ENCODE assay signal across 23 cellular contexts in the genomic region with DNA sequence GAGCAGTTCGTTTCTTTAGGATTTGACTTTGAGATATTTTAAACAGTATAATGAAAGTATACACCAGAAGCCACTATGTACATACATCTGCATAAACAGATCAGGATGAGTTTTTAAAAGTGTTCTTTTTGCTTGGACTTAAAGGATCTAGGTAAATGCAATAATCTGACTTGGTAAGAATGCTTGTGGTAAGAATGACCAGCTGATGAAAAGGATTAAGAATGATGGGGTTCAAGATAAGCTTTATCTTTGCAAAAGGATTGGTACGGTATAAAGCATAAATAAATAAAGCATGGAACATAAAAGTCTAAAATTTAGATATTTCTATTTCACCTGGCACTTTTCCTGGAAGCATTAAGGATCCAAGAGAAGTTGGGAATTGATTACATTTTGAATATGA. TPM values are rescaled to one million over a fixed set of nuclear protein-coding genes. Genes with fewer than 3 reads are reported as not detected.
DNase-seq lines count a peak whose midpoint lies in the region; ATAC-seq and TF ChIP-seq lines count a peak whose summit lies in the region.
"Had no signal": no experiment of that assay in that cellular context is flagged by ENCODE, and none has a peak within 500 bp of the region (broad histone marks: within the 10 kb centered on the region; RNA-seq: fewer than 3 reads in every experiment).

No MANE protein-coding gene starts in this region.

- H3K27ac Mint-ChIP-seq in osteocyte (ENCODE audit: unreplicated experiment), result peak overlapping the region; percentile 86
- H3K27ac Mint-ChIP-seq: activated naive CD4-positive, alpha-beta T cell treated with anti-CD3 and anti-CD28 coated beads for 36 hours; CD14-positive monocyte; natural killer cell; WTC11 had no signal

- H3K27me3 Mint-ChIP-seq in osteocyte (ENCODE audit: unreplicated experiment), result no peaks in the 10 kb centered on the region

- peaks cover 22% of the 10 kb centered on the region for H3K4me1 ChIP-seq in RWPE2 (ENCODE audit: insufficient read depth, poor library complexity, severe bottlenecking)
- H3K4me1 ChIP-seq: right atrium auricular region, testis, uterus had no signal

- H3K4me3 Mint-ChIP-seq in osteocyte (ENCODE audit: unreplicated experiment), result no peak overlapping the region
- H3K4me3 Mint-ChIP-seq: activated naive CD4-positive, alpha-beta T cell treated with anti-CD3 and anti-CD28 coated beads for 36 hours; CD14-positive monocyte; mesothelial cell of epicardium; natural killer cell; WTC11 had no signal

- ATAC-seq in RWPE2 (ENCODE audit: low read depth) (no peak), HG02981 (IDR thresholded peaks at IDR 0.05; ENCODE audit: unreplicated experiment) (no peak), GM21619 (IDR thresholded peaks at IDR 0.05; ENCODE audit: unreplicated experiment) (no peak)
- ATAC-seq: natural killer cell, WTC11 had no signal

- H3K27ac ChIP-seq in RWPE2 (ENCODE audit: poor library complexity, severe bottlenecking), result peak overlapping the region; percentile 59
- H3K27ac ChIP-seq in epithelial cell of prostate, result peak overlapping the region; percentile 76
- H3K27ac ChIP-seq: dorsolateral prefrontal cortex, right atrium auricular region, testis, uterus had no signal

- TF ChIP-seq CTCF in RWPE2 (IDR thresholded peaks at IDR 0.05; ENCODE audit: poor library complexity, severe bottlenecking), result no peak
- TF ChIP-seq CTCF in osteocyte (IDR thresholded peaks at IDR 0.05), result no peak

- peaks cover 38% of the 10 kb centered on the region for H3K4me1 Mint-ChIP-seq in osteocyte (ENCODE audit: unreplicated experiment)
- H3K4me1 Mint-ChIP-seq: natural killer cell had no signal

- H3K27me3 ChIP-seq in RWPE2 (ENCODE audit: insufficient read depth, poor library complexity, severe bottlenecking), result no peaks in the 10 kb centered on the region
- H3K27me3 ChIP-seq: dorsolateral prefrontal cortex, right atrium auricular region, testis, uterus had no signal

- H3K4me3 ChIP-seq in RWPE2 (ENCODE audit: severe bottlenecking), result no peak overlapping the region
- H3K4me3 ChIP-seq: dorsolateral prefrontal cortex, right atrium auricular region, testis, uterus had no signal

- peaks cover 2% of the 10 kb centered on the region for H3K9me3 ChIP-seq in RWPE2 (ENCODE audit: severe bottlenecking)
- H3K9me3 ChIP-seq: testis, uterus had no signal

- H3K9me3 Mint-ChIP-seq in osteocyte (ENCODE audit: unreplicated experiment), result peaks cover 6% of the 10 kb centered on the region
- H3K9me3 Mint-ChIP-seq: activated naive CD4-positive, alpha-beta T cell treated with anti-CD3 and anti-CD28 coated beads for 36 hours had no signal

- no peaks in the 10 kb centered on the region for H3K36me3 Mint-ChIP-seq in osteocyte (ENCODE audit: unreplicated experiment)
- H3K36me3 Mint-ChIP-seq: CD14-positive monocyte, mesothelial cell of epicardium had no signal

- no peaks in the 10 kb centered on the region for H3K36me3 ChIP-seq in RWPE2 (ENCODE audit: low read depth)
- H3K36me3 ChIP-seq: right atrium auricular region, uterus had no signal

- peak; percentile 25 for DNase-seq in EL
- DNase-seq in RWPE2 (ENCODE audit: low spot score), result no peak
- no peak for DNase-seq in epithelial cell of prostate (ENCODE audit: low read depth, low spot score)
- no peak for DNase-seq in osteocyte (ENCODE audit: extremely low spot score, unreplicated experiment)
- no peak for DNase-seq in NCI-H345 treated with DMSO at 0.1 percent for 48 hours (lab: John Stamatoyannopoulos, UW; ENCODE audit: unreplicated experiment)
- DNase-seq in NCI-H510A treated with DMSO at 0.1 percent for 48 hours (lab: John Stamatoyannopoulos, UW), result no peak
- DNase-seq: activated naive CD4-positive, alpha-beta T cell treated with anti-CD3 and anti-CD28 coated beads for 36 hours; caudate nucleus; dorsolateral prefrontal cortex; natural killer cell; NCI-H2029 treated with DMSO at 0.1 percent for 48 hours; NCI-H774; stimulated activated CD4-positive, alpha-beta T cell treated with anti-CD3 and anti-CD28 coated beads, Interleukin-12 subunit alpha, Interleukin-12 subunit beta, amount 100 ng/mL, for 4 hours; stimulated activated CD4-positive, alpha-beta T cell treated with anti-CD3 and anti-CD28 coated beads, Interleukin-4, amount 100 ng/mL, for 24 hours; stimulated activated naive CD4-positive, alpha-beta T cell; testis; uterus had no signal

RNA-seq across cellular contexts. Expression of gene MME, which starts 9.8 kb away (rescaled TPM):
- 13.9 and 14.5 TPM in 2 replicates for total RNA-seq in osteocyte
- total RNA-seq: activated naive CD4-positive, alpha-beta T cell treated with anti-CD3 and anti-CD28 coated beads for 36 hours had no signal
